ENCODE assay signal across 21 cellular contexts in genomic region chr20:36688630-36689029, GRCh38. TPM values are rescaled to one million over a fixed set of nuclear protein-coding genes. Genes with fewer than 3 reads are reported as not detected.
"Had no signal": no experiment of that assay in that cellular context is flagged by ENCODE, and none has a peak within 500 bp of the region (broad histone marks: within the 10 kb centered on the region; RNA-seq: fewer than 3 reads in every experiment).

No MANE protein-coding gene starts in this region.

- H3K9me3 Mint-ChIP-seq: dendritic cell treated with granulocyte-macrophage colony-stimulating factor and Interleukin-4, amounts not matched to agents 40 ng/mL and 50 ng/mL, for 4 days; natural killer cell; neural progenitor cell had no signal

- H3K36me3 ChIP-seq: neural progenitor cell, ovary, uterus had no signal

- H3K9ac ChIP-seq: neural progenitor cell had no signal

- H3K27me3 ChIP-seq: heart left ventricle, neural progenitor cell, ovary, right atrium auricular region, suprapubic skin, thyroid gland, upper lobe of left lung, uterus had no signal

- H3K9me3 ChIP-seq: heart left ventricle, ovary, right atrium auricular region, suprapubic skin, thyroid gland, upper lobe of left lung, uterus had no signal

- H3K4me1 Mint-ChIP-seq: natural killer cell, neural progenitor cell had no signal

- ATAC-seq: heart left ventricle, natural killer cell had no signal

- H3K4me3 Mint-ChIP-seq: dendritic cell treated with granulocyte-macrophage colony-stimulating factor and Interleukin-4, amounts not matched to agents 40 ng/mL and 50 ng/mL, for 4 days; natural killer cell; neural progenitor cell had no signal

- H2AFZ ChIP-seq: neural progenitor cell had no signal

- FAIRE-seq: islet of Langerhans had no signal

- H3K4me1 ChIP-seq: neural progenitor cell, suprapubic skin, thyroid gland, upper lobe of left lung, uterus had no signal

- H3K36me3 Mint-ChIP-seq: natural killer cell, neural progenitor cell had no signal

- H3K4me3 ChIP-seq: heart left ventricle, neural progenitor cell, ovary, right atrium auricular region, smooth muscle cell, suprapubic skin, thyroid gland, upper lobe of left lung, uterus had no signal

- DNase-seq: erythroblast; foreskin melanocyte; heart left ventricle; hippocampal formation; kidney glomerular epithelial cell; natural killer cell; nucleus accumbens; ovary; stimulated activated CD4-positive, alpha-beta T cell treated with anti-CD3 and anti-CD28 coated beads, Interleukin-2, amount 100 ng/mL, for 48 hours; stimulated activated naive CD4-positive, alpha-beta T cell treated with Interleukin-2 at 50 U/mL for 16 hours; thyroid gland; upper lobe of left lung; uterus had no signal

- H3K27me3 Mint-ChIP-seq: dendritic cell treated with granulocyte-macrophage colony-stimulating factor and Interleukin-4, amounts not matched to agents 40 ng/mL and 50 ng/mL, for 4 days had no signal

- H3K27ac ChIP-seq: heart left ventricle, neural progenitor cell, ovary, right atrium auricular region, suprapubic skin, thyroid gland, upper lobe of left lung, uterus had no signal

- H3K4me2 ChIP-seq: neural progenitor cell, smooth muscle cell had no signal

- H3K27ac Mint-ChIP-seq: dendritic cell treated with granulocyte-macrophage colony-stimulating factor and Interleukin-4, amounts not matched to agents 40 ng/mL and 50 ng/mL, for 4 days; natural killer cell; neural progenitor cell had no signal

RNA-seq across cellular contexts. Expression of gene SLA2, which starts 42.6 kb away (rescaled TPM):
- total RNA-seq: glomerular endothelial cell, lung microvascular endothelial cell, smooth muscle cell had no signal
- polyA plus RNA-seq: smooth muscle cell had no signal
